Comparison of ENCODE assay signal across 6 cellular contexts in the genomic region with DNA sequence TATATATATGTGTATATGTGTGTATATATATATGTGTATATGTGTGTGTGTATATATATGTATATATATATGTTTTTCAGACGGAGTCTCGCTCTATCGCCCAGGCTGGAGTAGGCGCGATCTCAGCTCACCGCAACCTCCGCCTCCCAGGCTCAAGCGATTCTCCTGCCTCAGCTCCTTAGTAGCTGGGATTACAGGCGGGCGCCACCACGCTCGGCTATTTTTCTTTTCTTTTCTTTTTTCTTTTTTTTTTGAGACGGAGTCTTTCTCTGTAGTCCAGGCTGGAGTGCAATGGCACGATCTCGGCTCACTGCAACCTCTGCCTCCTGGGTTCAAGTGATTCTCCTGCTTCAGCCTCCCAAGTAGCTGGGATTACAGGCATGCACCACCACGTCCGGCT. TPM values are rescaled to one million over a fixed set of nuclear protein-coding genes. Genes with fewer than 3 reads are reported as not detected.
A peak's percentile ranks its signal among the peaks of the same experiment; 100 is the strongest.
DNase-seq lines count a peak whose midpoint lies in the region; ATAC-seq and TF ChIP-seq lines count a peak whose summit lies in the region.
"Not testable (repeated sequence)": the region's sequence is repeated elsewhere in the genome, so short reads cannot be mapped to it uniquely, and the experiment has no call there.

No MANE protein-coding gene starts in this region.

- not testable (repeated sequence) for H3K27me3 Mint-ChIP-seq in CD4-positive, alpha-beta T cell; memory B cell
- H3K27me3 Mint-ChIP-seq in activated naive CD4-positive, alpha-beta T cell treated with anti-CD3 and anti-CD28 coated beads, Interleukin-2, amount 10 ng/mL, durations not matched to agents 7 days and 5 days: peaks cover 22% of the 10 kb centered on the region

- not testable (repeated sequence) for H3K4me1 ChIP-seq in NT2/D1 (ENCODE audit: insufficient read depth, insufficient read length)

- CTCF ChIA-PET in CD4-positive, alpha-beta T cell (lab: Charles Lee): interaction anchor here (1.6 to 2.2 kb wide), 3 partner anchors 33 to 231 kb away, joined by 3 to 9 read pairs (median 9); a partner anchor contains a TSS
- CTCF ChIA-PET in activated naive CD4-positive, alpha-beta T cell treated with anti-CD3 and anti-CD28 coated beads, Interleukin-2, amount 10 ng/mL, durations not matched to agents 7 days and 5 days (lab: Charles Lee): interaction anchor here (7.9 kb wide), 1 partner anchor 33 kb away, joined by 86 read pairs; a partner anchor contains a TSS

- not testable (repeated sequence) for H3K27me3 ChIP-seq in CD4-positive, alpha-beta T cell (ENCODE audit: control insufficient read depth, insufficient read depth, low read length); NT2/D1 (ENCODE audit: insufficient read depth, insufficient read length)

- ATAC-seq in CD4-positive, alpha-beta T cell (ENCODE audit: poor library complexity); memory B cell (ENCODE audit: low read depth): not testable (repeated sequence)

- H3K4me1 Mint-ChIP-seq in CD4-positive, alpha-beta T cell (ENCODE audit: low read depth): peaks cover 39% of the 10 kb centered on the region
- peaks cover 64% of the 10 kb centered on the region for H3K4me1 Mint-ChIP-seq in activated naive CD4-positive, alpha-beta T cell treated with anti-CD3 and anti-CD28 coated beads, Interleukin-2, amount 10 ng/mL, durations not matched to agents 7 days and 5 days
- peaks cover 21% of the 10 kb centered on the region for H3K4me1 Mint-ChIP-seq in memory B cell

- not testable (repeated sequence) for H3K9me3 Mint-ChIP-seq in CD4-positive, alpha-beta T cell; activated naive CD4-positive, alpha-beta T cell treated with anti-CD3 and anti-CD28 coated beads, Interleukin-2, amount 10 ng/mL, durations not matched to agents 7 days and 5 days; memory B cell

- peak overlapping the region; percentile 94 for H3K27ac Mint-ChIP-seq in CD4-positive, alpha-beta T cell
- H3K27ac Mint-ChIP-seq in activated naive CD4-positive, alpha-beta T cell treated with anti-CD3 and anti-CD28 coated beads, Interleukin-2, amount 10 ng/mL, durations not matched to agents 7 days and 5 days: peak overlapping the region; percentile 98
- H3K27ac Mint-ChIP-seq in memory B cell: peak overlapping the region; percentile 99

- DNase-seq in CD4-positive, alpha-beta T cell; NT2/D1 (ENCODE audit: low read depth, low spot score); activated naive CD4-positive, alpha-beta T cell treated with anti-CD3 and anti-CD28 coated beads, Interleukin-2, amount 10 ng/mL, durations not matched to agents 7 days and 5 days; epithelial cell of esophagus (ENCODE audit: low read depth); memory B cell (ENCODE audit: low spot score in 2 of 2): not testable (repeated sequence)

- POLR2A ChIA-PET in CD4-positive, alpha-beta T cell (lab: Charles Lee): interaction anchor here (1.1 to 2.8 kb wide), 7 partner anchors 12 to 313 kb away, joined by 3 to 10 read pairs (median 6); a partner anchor contains a TSS

- H3K27ac ChIP-seq in CD4-positive, alpha-beta T cell (ENCODE audit: low read depth, low read length): not testable (repeated sequence)
- peak overlapping the region in 12 of 21 experiments; percentile 84 to 100 (median 97) for H3K27ac ChIP-seq in skin epidermis

- peaks cover 48% of the 10 kb centered on the region for H3K36me3 ChIP-seq in NT2/D1 (ENCODE audit: insufficient read depth, insufficient read length, low read length)

- H3K9ac ChIP-seq in NT2/D1 (ENCODE audit: insufficient read length, low read depth): peak overlapping the region; percentile 72

- H3K36me3 Mint-ChIP-seq in CD4-positive, alpha-beta T cell (ENCODE audit: low read depth): peaks cover 43% of the 10 kb centered on the region
- H3K36me3 Mint-ChIP-seq in activated naive CD4-positive, alpha-beta T cell treated with anti-CD3 and anti-CD28 coated beads, Interleukin-2, amount 10 ng/mL, durations not matched to agents 7 days and 5 days: peaks cover 23% of the 10 kb centered on the region
- peaks cover 14% of the 10 kb centered on the region for H3K36me3 Mint-ChIP-seq in memory B cell

- not testable (repeated sequence) for H3K9me3 ChIP-seq in CD4-positive, alpha-beta T cell (ENCODE audit: control insufficient read depth, low read length); NT2/D1 (ENCODE audit: insufficient read depth, low read length)

- peak overlapping the region; percentile 68 for H3K4me3 ChIP-seq in NT2/D1 (ENCODE audit: insufficient read length, low read depth)
- H3K4me3 ChIP-seq in epithelial cell of esophagus (ENCODE audit: low read length): peak overlapping the region; percentile 62
- peak overlapping the region; percentile 54 to 80 (median 67) for H3K4me3 ChIP-seq in skin epidermis

- not testable (repeated sequence) for TF ChIP-seq CTCF in CD4-positive, alpha-beta T cell (IDR thresholded peaks at IDR 0.05); epithelial cell of esophagus (IDR thresholded peaks at IDR 0.05; ENCODE audit: insufficient read depth, low read depth, low read length, missing control alignments)

- peak overlapping the region; percentile 98 for H3K4me3 Mint-ChIP-seq in CD4-positive, alpha-beta T cell
- peak overlapping the region; percentile 93 for H3K4me3 Mint-ChIP-seq in activated naive CD4-positive, alpha-beta T cell treated with anti-CD3 and anti-CD28 coated beads, Interleukin-2, amount 10 ng/mL, durations not matched to agents 7 days and 5 days
- peak overlapping the region; percentile 96 for H3K4me3 Mint-ChIP-seq in memory B cell

- intact Hi-C loops in CD4-positive, alpha-beta T cell (cut with DNase I, micrococcal nuclease): not testable (repeated sequence)

RNA-seq across cellular contexts. Expression of a gene that starts 0.8 kb away (rescaled TPM):
- total RNA-seq in CD4-positive, alpha-beta T cell: 1,000 to 10,000 TPM; 1,074 to 1,154 TPM

RNA-seq across cellular contexts. Expression of a gene that starts 32.4 kb away (rescaled TPM):
- total RNA-seq in CD4-positive, alpha-beta T cell: 10 to 100 TPM; 71.6 TPM

RNA-seq across cellular contexts. Expression of a gene that starts 32.9 kb away (rescaled TPM):
- total RNA-seq in CD4-positive, alpha-beta T cell: under 1 TPM in 1 of 2 experiments, not detected in 1; 0.16 TPM

RNA-seq across cellular contexts. Expression of a gene that starts 58.2 kb away (rescaled TPM):
- not detected for total RNA-seq in CD4-positive, alpha-beta T cell
